8 cellular contexts compared by ENCODE assay signal in the genomic region with DNA sequence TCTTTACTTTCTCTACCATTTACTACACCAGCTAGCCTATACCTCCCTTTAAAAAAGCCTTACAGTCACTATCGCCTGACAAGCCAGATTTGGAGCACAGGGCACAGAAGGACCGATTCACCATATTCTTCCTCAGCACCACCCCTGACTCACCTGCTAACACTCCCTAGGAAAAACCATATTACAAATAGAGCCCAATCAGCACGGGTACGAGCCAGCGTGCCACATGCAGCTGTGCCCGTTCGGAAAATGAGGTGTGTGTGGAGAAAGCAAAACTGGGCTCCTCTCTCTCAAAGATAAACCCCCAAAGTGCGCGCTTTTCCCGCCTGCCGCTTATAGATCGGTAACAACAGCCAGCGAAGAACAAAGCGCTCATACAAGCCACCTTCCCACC. TPM values are rescaled to one million over a fixed set of nuclear protein-coding genes. Genes with fewer than 3 reads are reported as not detected.
DNase-seq lines count a peak whose midpoint lies in the region; ATAC-seq and TF ChIP-seq lines count a peak whose summit lies in the region.

No MANE protein-coding gene starts in this region.

- DNase-seq in AG10803 (ENCODE audit: low read depth) (no peak), HT-29 (ENCODE audit: low spot score) (peak; percentile 31), kidney epithelial cell (ENCODE audit: low read depth) (no peak), left colon (no peak), foreskin melanocyte (no peak)
- no peak for DNase-seq in activated naive CD8-positive, alpha-beta T cell treated with anti-CD3 and anti-CD28 coated beads, Interleukin-2, amount 50 U/mL, for 24 hours

- H3K36me3 ChIP-seq in kidney epithelial cell (ENCODE audit: control insufficient read depth, insufficient read depth, low read length) (no peaks in the 10 kb centered on the region), subcutaneous abdominal adipose tissue (ENCODE audit: control insufficient read depth in 5 of 5, insufficient read depth in 5 of 5, low read length in 5 of 5) (peaks cover 17 to 29% (median 22%) of the 10 kb centered on the region in 5 donors)

- H3K4me3 Mint-ChIP-seq in activated naive CD8-positive, alpha-beta T cell treated with anti-CD3 and anti-CD28 coated beads, Interleukin-2, amount 50 U/mL, for 24 hours = peak overlapping the region; percentile 96

- H3K4me1 Mint-ChIP-seq in activated naive CD8-positive, alpha-beta T cell treated with anti-CD3 and anti-CD28 coated beads, Interleukin-2, amount 50 U/mL, for 24 hours = peaks cover 55% of the 10 kb centered on the region

- peaks cover 58% of the 10 kb centered on the region for H3K36me3 Mint-ChIP-seq in activated naive CD8-positive, alpha-beta T cell treated with anti-CD3 and anti-CD28 coated beads, Interleukin-2, amount 50 U/mL, for 24 hours (ENCODE audit: low read depth)

- intact Hi-C loops in left colon (cut with DNase I, micrococcal nuclease) = no loop called here

- H3K4me1 ChIP-seq in subcutaneous abdominal adipose tissue (ENCODE audit: control insufficient read depth in 5 of 5, insufficient read depth in 5 of 5, low read length in 5 of 5) = peaks cover 2 to 35% (median 30%) of the 10 kb centered on the region in 5 donors

- H3K4me3 ChIP-seq in AG10803 (ENCODE audit: low read length) = peak overlapping the region; percentile 99
- peak overlapping the region; percentile 100 for H3K4me3 ChIP-seq in kidney epithelial cell (ENCODE audit: low read depth, low read length)
- peak overlapping the region; percentile 96 to 99 (median 97) for H3K4me3 ChIP-seq in subcutaneous abdominal adipose tissue (ENCODE audit: low read depth in 1 of 5, low read length in 5 of 5)

- no peak for ATAC-seq in activated naive CD8-positive, alpha-beta T cell treated with anti-CD3 and anti-CD28 coated beads, Interleukin-2, amount 50 U/mL, for 24 hours
- ATAC-seq in GM21423 (IDR thresholded peaks at IDR 0.05; ENCODE audit: unreplicated experiment) (no peak), left colon (no peak)

- H3K27ac Mint-ChIP-seq in activated naive CD8-positive, alpha-beta T cell treated with anti-CD3 and anti-CD28 coated beads, Interleukin-2, amount 50 U/mL, for 24 hours = peak overlapping the region; percentile 98

- peak overlapping the region; percentile 98 for H3K27ac ChIP-seq in subcutaneous abdominal adipose tissue (ENCODE audit: low read depth, low read length)

- TF ChIP-seq CTCF in AG10803 (conservative IDR thresholded peaks at IDR 0.05; ENCODE audit: low read length) (no peak), kidney epithelial cell (IDR thresholded peaks at IDR 0.05; ENCODE audit: insufficient read depth, low read length, poor library complexity, severe bottlenecking) (no peak)

- no peaks in the 10 kb centered on the region for H3K9me3 Mint-ChIP-seq in activated naive CD8-positive, alpha-beta T cell treated with anti-CD3 and anti-CD28 coated beads, Interleukin-2, amount 50 U/mL, for 24 hours

- H3K27me3 Mint-ChIP-seq in activated naive CD8-positive, alpha-beta T cell treated with anti-CD3 and anti-CD28 coated beads, Interleukin-2, amount 50 U/mL, for 24 hours = no peaks in the 10 kb centered on the region

- no peaks in the 10 kb centered on the region for H3K9me3 ChIP-seq in subcutaneous abdominal adipose tissue (ENCODE audit: control insufficient read depth in 5 of 5, low read length in 5 of 5)

- no peaks in the 10 kb centered on the region for H3K27me3 ChIP-seq in kidney epithelial cell (ENCODE audit: control insufficient read depth, insufficient read depth, low read length)
- H3K27me3 ChIP-seq in subcutaneous abdominal adipose tissue (ENCODE audit: control insufficient read depth in 5 of 5, insufficient read depth in 4 of 5, low read length in 5 of 5) = no peaks in the 10 kb centered on the region

- peak overlapping the region; percentile 30 to 99 (median 96) for H3K9ac ChIP-seq in subcutaneous abdominal adipose tissue (ENCODE audit: low read length in 5 of 5)

RNA-seq across cellular contexts. Expression of gene SYNCRIP, which starts 1.2 kb away (rescaled TPM):
- total RNA-seq in HT-29 (2014; rRNA removed; shearing (Covaris generic)) = 59.2 and 66.4 TPM in 2 replicates
- total RNA-seq in kidney epithelial cell = 76.1 and 88.8 TPM in 2 replicates
- total RNA-seq in left colon = 10 to 100 TPM; 62.2 to 76.8 TPM

RNA-seq across cellular contexts. Expression of gene SNX14, which starts 47.9 kb away (rescaled TPM):
- 46.1 and 54.9 TPM in 2 replicates for total RNA-seq in HT-29 (2014; rRNA removed; shearing (Covaris generic))
- 64.4 and 110 TPM in 2 replicates for total RNA-seq in kidney epithelial cell
- total RNA-seq in left colon = 10 to 100 TPM; 71.0 to 84.5 TPM
